In the genomic region with DNA sequence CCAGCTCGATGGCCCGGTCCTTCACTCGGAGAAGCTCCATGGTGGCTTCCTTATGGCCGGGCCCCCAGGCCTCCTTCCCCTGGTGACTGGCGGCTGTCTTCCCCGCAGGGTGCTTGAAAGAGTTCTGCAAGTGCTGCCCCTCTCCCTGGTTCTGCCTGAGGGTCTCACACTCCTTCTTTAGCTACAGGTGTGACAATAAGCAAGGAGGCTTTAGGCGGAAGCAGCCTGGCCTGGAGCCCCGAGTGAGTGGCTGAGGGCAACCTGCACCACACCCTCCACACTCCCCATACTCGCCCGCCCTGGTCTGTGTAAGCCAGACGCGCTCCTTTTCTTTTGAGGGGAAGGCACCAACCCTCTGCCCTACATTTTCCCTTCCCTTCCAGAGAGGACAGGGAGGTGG, we compare ENCODE assay signal across 28 cellular contexts.
DNase-seq lines count a peak whose midpoint lies in the region; ATAC-seq and TF ChIP-seq lines count a peak whose summit lies in the region.
"Had no signal": no experiment of that assay in that cellular context is flagged by ENCODE, and none has a peak within 500 bp of the region (broad histone marks: within the 10 kb centered on the region; RNA-seq: fewer than 3 reads in every experiment).

No MANE protein-coding gene starts in this region.

- H3K27ac ChIP-seq in CD4-positive, alpha-beta T cell (ENCODE audit: low read depth, low read length), result no peak overlapping the region
- H3K27ac ChIP-seq in CD8-positive, alpha-beta memory T cell (ENCODE audit: low read depth, low read length), result no peak overlapping the region
- peak overlapping the region; percentile 13 for H3K27ac ChIP-seq in naive thymus-derived CD4-positive, alpha-beta T cell (ENCODE audit: low read depth, low read length)
- no peak overlapping the region for H3K27ac ChIP-seq in caudate nucleus (ENCODE audit: low read depth, low read length)
- H3K27ac ChIP-seq: ovary, testis had no signal

- DNase-seq in CD4-positive, alpha-beta T cell, result no peak
- no peak for DNase-seq in CD8-positive, alpha-beta memory T cell
- DNase-seq in activated T-helper 2 cell treated with anti-CD3 and anti-CD28 coated beads, Interferon-gamma antibody, Interleukin-2, Interleukin-4, amounts not matched to agents 10 μg/mL and 5 μg/mL and 100 μg/mL, durations not matched to agents 14 hours and 24 hours and 36 hours (ENCODE audit: low spot score), result no peak
- DNase-seq in naive thymus-derived CD4-positive, alpha-beta T cell, result no peak
- no peak for DNase-seq in H4 (ENCODE audit: low spot score)
- no peak for DNase-seq in kidney tubule cell (ENCODE audit: low spot score)
- DNase-seq in caudate nucleus (lab: John Stamatoyannopoulos, UW), result no peak
- DNase-seq: activated CD4-positive, alpha-beta T cell treated with anti-CD3 and anti-CD28 coated beads for 4 hours; activated T-cell treated with anti-CD3 and anti-CD28 coated beads, Interleukin-2, amount 50 U/mL, for 48 hours; C1 segment of cervical spinal cord; Calu3; cortex of kidney; DMS79; head of caudate nucleus; MV-4-11; NCI-H1436; NCI-H2081 treated with DMSO at 0.1 percent for 48 hours; NCI-H226; ovary; stimulated activated CD4-positive, alpha-beta T cell treated with anti-CD3 and anti-CD28 coated beads, Interleukin-15, amount 100 ng/mL, for 24 hours; stimulated activated naive CD4-positive, alpha-beta T cell treated with Interleukin-2 at 50 U/mL for 16 hours; testis had no signal

- no peaks in the 10 kb centered on the region for H3K9me3 Mint-ChIP-seq in CD4-positive, alpha-beta T cell
- H3K9me3 Mint-ChIP-seq in CD8-positive, alpha-beta memory T cell, result no peaks in the 10 kb centered on the region
- no peaks in the 10 kb centered on the region for H3K9me3 Mint-ChIP-seq in activated T-helper 2 cell treated with anti-CD3 and anti-CD28 coated beads, Interferon-gamma antibody, Interleukin-2, Interleukin-4, amounts not matched to agents 10 μg/mL and 5 μg/mL and 100 μg/mL, durations not matched to agents 14 hours and 24 hours and 36 hours
- H3K9me3 Mint-ChIP-seq in naive thymus-derived CD4-positive, alpha-beta T cell, result peaks cover 0 to 6% (median 0%) of the 10 kb centered on the region in 11 donors
- H3K9me3 Mint-ChIP-seq: IgD-negative memory B cell, nephron had no signal

- peaks cover 72% of the 10 kb centered on the region for H3K36me3 ChIP-seq in CD8-positive, alpha-beta memory T cell (ENCODE audit: insufficient read depth, low read length)
- peaks cover 62 to 94% (median 74%) of the 10 kb centered on the region in 3 experiments for H3K36me3 ChIP-seq in naive thymus-derived CD4-positive, alpha-beta T cell (ENCODE audit: control insufficient read depth in 2 of 3, insufficient read depth in 3 of 3, low read length in 3 of 3)
- H3K36me3 ChIP-seq: ovary had no signal

- CTCF ChIA-PET in CD4-positive, alpha-beta T cell (lab: Charles Lee), result no interaction called here
- CTCF ChIA-PET in CD8-positive, alpha-beta memory T cell (lab: Charles Lee), result no interaction called here
- CTCF ChIA-PET in naive thymus-derived CD4-positive, alpha-beta T cell (lab: Charles Lee), result no interaction called here

- no peak for TF ChIP-seq CTCF in CD4-positive, alpha-beta T cell (IDR thresholded peaks at IDR 0.05)

- H3K4me3 ChIP-seq in CD8-positive, alpha-beta memory T cell (ENCODE audit: low read length), result no peak overlapping the region
- H3K4me3 ChIP-seq in naive thymus-derived CD4-positive, alpha-beta T cell (ENCODE audit: low read length), result no peak overlapping the region
- H3K4me3 ChIP-seq: ovary, testis had no signal

- no peaks in the 10 kb centered on the region for H3K9me3 ChIP-seq in CD4-positive, alpha-beta T cell (ENCODE audit: control insufficient read depth, low read length)
- H3K9me3 ChIP-seq in CD8-positive, alpha-beta memory T cell (ENCODE audit: low read length), result no peaks in the 10 kb centered on the region
- no peaks in the 10 kb centered on the region for H3K9me3 ChIP-seq in naive thymus-derived CD4-positive, alpha-beta T cell (ENCODE audit: control insufficient read depth in 2 of 3, low read length in 3 of 3)
- H3K9me3 ChIP-seq: ovary, testis had no signal

- POLR2A ChIA-PET in CD4-positive, alpha-beta T cell (lab: Charles Lee), result no interaction called here
- POLR2A ChIA-PET in CD8-positive, alpha-beta memory T cell (lab: Charles Lee), result no interaction called here
- POLR2A ChIA-PET in naive thymus-derived CD4-positive, alpha-beta T cell (lab: Charles Lee), result no interaction called here

- H3K4me1 Mint-ChIP-seq in CD4-positive, alpha-beta T cell (ENCODE audit: low read depth), result peaks cover 34% of the 10 kb centered on the region
- peaks cover 32 to 47% (median 47%) of the 10 kb centered on the region in 3 donors for H3K4me1 Mint-ChIP-seq in CD8-positive, alpha-beta memory T cell
- peaks cover 40% of the 10 kb centered on the region for H3K4me1 Mint-ChIP-seq in activated T-helper 2 cell treated with anti-CD3 and anti-CD28 coated beads, Interferon-gamma antibody, Interleukin-2, Interleukin-4, amounts not matched to agents 10 μg/mL and 5 μg/mL and 100 μg/mL, durations not matched to agents 14 hours and 24 hours and 36 hours (ENCODE audit: low read depth)
- peaks cover 24 to 65% (median 42%) of the 10 kb centered on the region in 7 donors for H3K4me1 Mint-ChIP-seq in naive thymus-derived CD4-positive, alpha-beta T cell
- H3K4me1 Mint-ChIP-seq: nephron had no signal

- peak overlapping the region; percentile 61 for H3K27ac Mint-ChIP-seq in CD4-positive, alpha-beta T cell
- peak overlapping the region in 5 of 8 donors; percentile 56 to 82 (median 64) for H3K27ac Mint-ChIP-seq in CD8-positive, alpha-beta memory T cell
- H3K27ac Mint-ChIP-seq in activated T-helper 2 cell treated with anti-CD3 and anti-CD28 coated beads, Interferon-gamma antibody, Interleukin-2, Interleukin-4, amounts not matched to agents 10 μg/mL and 5 μg/mL and 100 μg/mL, durations not matched to agents 14 hours and 24 hours and 36 hours, result peak overlapping the region; percentile 22
- H3K27ac Mint-ChIP-seq in naive thymus-derived CD4-positive, alpha-beta T cell, result peak overlapping the region in 8 of 9 donors; percentile 41 to 83 (median 71)
- H3K27ac Mint-ChIP-seq: nephron had no signal

- intact Hi-C loops in CD4-positive, alpha-beta T cell (cut with DNase I, micrococcal nuclease), result no loop called here
- intact Hi-C loops in activated T-helper 2 cell treated with anti-CD3 and anti-CD28 coated beads, Interferon-gamma antibody, Interleukin-2, Interleukin-4, amounts not matched to agents 10 μg/mL and 5 μg/mL and 100 μg/mL, durations not matched to agents 14 hours and 24 hours and 36 hours (cut with micrococcal nuclease), result no loop called here
- intact Hi-C loops in naive thymus-derived CD4-positive, alpha-beta T cell (cut with micrococcal nuclease), result no loop called here

- no peaks in the 10 kb centered on the region for H3K27me3 Mint-ChIP-seq in CD4-positive, alpha-beta T cell
- peaks cover 0 to 2% of the 10 kb centered on the region in 2 donors for H3K27me3 Mint-ChIP-seq in CD8-positive, alpha-beta memory T cell
- no peaks in the 10 kb centered on the region for H3K27me3 Mint-ChIP-seq in activated T-helper 2 cell treated with anti-CD3 and anti-CD28 coated beads, Interferon-gamma antibody, Interleukin-2, Interleukin-4, amounts not matched to agents 10 μg/mL and 5 μg/mL and 100 μg/mL, durations not matched to agents 14 hours and 24 hours and 36 hours (ENCODE audit: low read depth)
- H3K27me3 Mint-ChIP-seq in naive thymus-derived CD4-positive, alpha-beta T cell, result no peaks in the 10 kb centered on the region
- H3K27me3 Mint-ChIP-seq: IgD-negative memory B cell had no signal

- H3K4me3 Mint-ChIP-seq in CD4-positive, alpha-beta T cell, result no peak overlapping the region
- H3K4me3 Mint-ChIP-seq in CD8-positive, alpha-beta memory T cell, result no peak overlapping the region
- no peak overlapping the region for H3K4me3 Mint-ChIP-seq in activated T-helper 2 cell treated with anti-CD3 and anti-CD28 coated beads, Interferon-gamma antibody, Interleukin-2, Interleukin-4, amounts not matched to agents 10 μg/mL and 5 μg/mL and 100 μg/mL, durations not matched to agents 14 hours and 24 hours and 36 hours (ENCODE audit: low read depth)
- H3K4me3 Mint-ChIP-seq in naive thymus-derived CD4-positive, alpha-beta T cell, result no peak overlapping the region
- H3K4me3 Mint-ChIP-seq: nephron had no signal

- H3K4me1 ChIP-seq in CD8-positive, alpha-beta memory T cell (ENCODE audit: insufficient read depth, low read length), result peaks cover 34% of the 10 kb centered on the region
- H3K4me1 ChIP-seq in naive thymus-derived CD4-positive, alpha-beta T cell (ENCODE audit: control insufficient read depth in 2 of 2, insufficient read depth in 2 of 2, low read length in 2 of 2), result peaks cover 21 to 26% of the 10 kb centered on the region in 2 donors
- H3K4me1 ChIP-seq: testis had no signal

- no peaks in the 10 kb centered on the region for H3K27me3 ChIP-seq in CD4-positive, alpha-beta T cell (ENCODE audit: control insufficient read depth, insufficient read depth, low read length)
- no peaks in the 10 kb centered on the region for H3K27me3 ChIP-seq in CD8-positive, alpha-beta memory T cell (ENCODE audit: insufficient read depth, low read length, poor library complexity, severe bottlenecking)
- H3K27me3 ChIP-seq in naive thymus-derived CD4-positive, alpha-beta T cell (ENCODE audit: control insufficient read depth in 2 of 2, insufficient read depth in 2 of 2, low read length in 2 of 2), result no peaks in the 10 kb centered on the region
- H3K27me3 ChIP-seq: ovary, testis had no signal

- no peak for ATAC-seq in CD4-positive, alpha-beta T cell (ENCODE audit: poor library complexity)
- ATAC-seq in naive thymus-derived CD4-positive, alpha-beta T cell, result no peak
- no peak for ATAC-seq in HG02571 (IDR thresholded peaks at IDR 0.05; ENCODE audit: unreplicated experiment)
- ATAC-seq: esophagus mucosa, Right ventricle myocardium inferior, SK-N-SH treated with all-trans-retinoic acid at 6 μM for 48 hours had no signal

- H3K36me3 Mint-ChIP-seq in CD4-positive, alpha-beta T cell (ENCODE audit: low read depth), result peaks cover 97% of the 10 kb centered on the region
- peaks cover 22 to 95% (median 27%) of the 10 kb centered on the region in 3 donors for H3K36me3 Mint-ChIP-seq in CD8-positive, alpha-beta memory T cell
- H3K36me3 Mint-ChIP-seq in activated T-helper 2 cell treated with anti-CD3 and anti-CD28 coated beads, Interferon-gamma antibody, Interleukin-2, Interleukin-4, amounts not matched to agents 10 μg/mL and 5 μg/mL and 100 μg/mL, durations not matched to agents 14 hours and 24 hours and 36 hours (ENCODE audit: low read depth), result peaks cover 87% of the 10 kb centered on the region
- peaks cover 9 to 62% (median 42%) of the 10 kb centered on the region in 5 donors for H3K36me3 Mint-ChIP-seq in naive thymus-derived CD4-positive, alpha-beta T cell
